ENCODE assay signal across 19 cellular contexts in the genomic region with DNA sequence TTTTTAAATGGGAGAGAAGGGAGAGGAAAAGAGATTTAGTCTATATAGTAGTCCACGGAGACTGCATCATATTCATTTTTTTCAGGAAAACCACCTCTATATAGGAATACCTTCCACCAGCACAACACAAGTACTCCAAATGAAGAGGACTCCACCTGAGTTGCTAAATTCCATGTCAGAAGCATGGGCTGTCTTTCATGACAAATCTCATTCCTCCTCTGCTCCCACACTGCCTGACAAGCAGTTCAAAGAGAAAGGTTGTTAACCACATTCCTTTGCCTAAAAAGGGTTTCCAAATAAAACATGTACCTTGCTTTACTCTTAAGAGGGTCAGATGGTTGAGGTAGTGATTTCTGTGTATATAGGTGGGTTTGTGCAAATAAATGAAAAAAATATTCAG.
"Had no signal": no experiment of that assay in that cellular context is flagged by ENCODE, and none has a peak within 500 bp of the region (broad histone marks: within the 10 kb centered on the region; RNA-seq: fewer than 3 reads in every experiment).

No MANE protein-coding gene starts in this region.

- H3K4me3 Mint-ChIP-seq: activated B cell treated with CpG ODN at 0.5 μM for 24 hours; activated CD4-positive, alpha-beta T cell treated with anti-CD3 and anti-CD28 coated beads, Interleukin-2, amount 10 ng/mL, durations not matched to agents 7 days and 5 days; activated naive CD4-positive, alpha-beta T cell treated with anti-CD3 and anti-CD28 coated beads for 36 hours; activated T-helper 17 cell treated with anti-CD3 and anti-CD28 coated beads, Interleukin-2, amount 50 U/mL, for 72 hours had no signal

- DNase-seq: activated B cell treated with CpG ODN at 0.5 μM for 24 hours; activated CD4-positive, alpha-beta T cell treated with anti-CD3 and anti-CD28 coated beads, Interleukin-2, amount 10 ng/mL, durations not matched to agents 7 days and 5 days; activated CD8-positive, alpha-beta memory T cell treated with anti-CD3 and anti-CD28 coated beads for 24 hours; activated naive CD4-positive, alpha-beta T cell treated with anti-CD3 and anti-CD28 coated beads for 36 hours; hippocampal formation; lower lobe of right lung; posterior cingulate gyrus; stimulated activated CD4-positive, alpha-beta T cell treated with anti-CD3 and anti-CD28 coated beads, Interleukin-15, amount 100 ng/mL, for 24 hours; stimulated activated CD4-positive, alpha-beta T cell treated with anti-CD3 and anti-CD28 coated beads, Interleukin-4, amount 100 ng/mL, for 24 hours; stimulated activated naive CD4-positive, alpha-beta T cell; trophoblast cell had no signal

- H3K4me1 Mint-ChIP-seq: activated B cell treated with CpG ODN at 0.5 μM for 24 hours; activated T-helper 17 cell treated with anti-CD3 and anti-CD28 coated beads, Interleukin-2, amount 50 U/mL, for 72 hours had no signal

- H3K27me3 Mint-ChIP-seq: activated B cell treated with CpG ODN at 0.5 μM for 24 hours; activated T-helper 17 cell treated with anti-CD3 and anti-CD28 coated beads, Interleukin-2, amount 50 U/mL, for 72 hours had no signal

- H3K9me3 ChIP-seq: lower lobe of right lung, neutrophil, SJSA1, suprapubic skin had no signal

- H3K4me1 ChIP-seq: lower lobe of right lung, SJSA1, suprapubic skin had no signal

- ATAC-seq: activated T-helper 17 cell treated with anti-CD3 and anti-CD28 coated beads, Interleukin-2, amount 50 U/mL, for 72 hours; esophagus mucosa had no signal

- H3K9me3 Mint-ChIP-seq: activated B cell treated with CpG ODN at 0.5 μM for 24 hours; activated CD4-positive, alpha-beta T cell treated with anti-CD3 and anti-CD28 coated beads, Interleukin-2, amount 10 ng/mL, durations not matched to agents 7 days and 5 days; activated naive CD4-positive, alpha-beta T cell treated with anti-CD3 and anti-CD28 coated beads for 36 hours; activated T-helper 17 cell treated with anti-CD3 and anti-CD28 coated beads, Interleukin-2, amount 50 U/mL, for 72 hours had no signal

- H3K27ac ChIP-seq: cardiac muscle cell, lower lobe of right lung, neutrophil, SJSA1, skin epidermis, suprapubic skin had no signal

- FAIRE-seq: endometrium had no signal

- H3K36me3 ChIP-seq: cardiac muscle cell, lower lobe of right lung, neutrophil, SJSA1, suprapubic skin had no signal

- H3K4me3 ChIP-seq: cardiac muscle cell, lower lobe of right lung, SJSA1, skin epidermis, suprapubic skin had no signal

- H3K27me3 ChIP-seq: cardiac muscle cell, neutrophil, suprapubic skin had no signal

- H3K27ac Mint-ChIP-seq: activated B cell treated with CpG ODN at 0.5 μM for 24 hours; activated CD4-positive, alpha-beta T cell treated with anti-CD3 and anti-CD28 coated beads, Interleukin-2, amount 10 ng/mL, durations not matched to agents 7 days and 5 days; activated naive CD4-positive, alpha-beta T cell treated with anti-CD3 and anti-CD28 coated beads for 36 hours; activated T-helper 17 cell treated with anti-CD3 and anti-CD28 coated beads, Interleukin-2, amount 50 U/mL, for 72 hours had no signal
